Comparison of ENCODE assay signal across 22 cellular contexts in the genomic region with DNA sequence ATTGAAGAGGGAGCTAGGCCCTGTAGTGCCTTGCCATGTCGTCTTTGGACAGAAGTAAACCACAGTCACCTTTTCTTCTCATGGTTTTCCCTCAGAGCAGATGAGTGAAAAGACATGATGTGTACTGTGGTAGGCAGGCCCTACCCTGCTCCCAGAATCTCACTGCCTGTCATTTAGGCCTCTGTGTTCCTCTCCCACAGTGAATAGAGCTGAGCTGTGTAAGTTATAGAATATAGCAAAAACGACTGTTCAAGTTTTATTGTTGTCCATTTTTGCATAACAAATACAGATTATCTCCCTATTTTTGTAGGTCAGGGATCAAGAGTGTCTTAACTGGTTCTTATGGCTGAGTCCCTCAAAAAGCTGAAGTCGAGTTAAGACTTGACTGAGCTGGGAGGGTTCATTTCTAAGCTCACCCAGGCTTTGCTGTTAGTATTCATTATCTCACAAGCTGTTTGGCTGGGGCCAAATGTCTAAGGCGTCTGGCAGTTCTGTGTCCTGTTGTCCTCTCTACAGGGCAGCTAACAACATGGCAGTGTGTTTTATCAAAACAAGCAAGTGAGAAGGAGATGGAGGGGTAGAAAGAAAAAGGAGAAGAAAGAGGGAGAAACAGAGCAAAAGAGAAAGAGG.
"Had no signal": no experiment of that assay in that cellular context is flagged by ENCODE, and none has a peak within 500 bp of the region (broad histone marks: within the 10 kb centered on the region; RNA-seq: fewer than 3 reads in every experiment).

No MANE protein-coding gene starts in this region.

- H3K27me3 ChIP-seq: esophagus squamous epithelium, right lobe of liver, testis, tibial artery had no signal

- H3K27me3 Mint-ChIP-seq: naive B cell, progenitor cell of endocrine pancreas, type B pancreatic cell had no signal

- ATAC-seq: left ventricle myocardium superior, lower lobe of right lung, right lobe of liver had no signal

- H3K36me3 Mint-ChIP-seq: naive B cell, type B pancreatic cell had no signal

- H3K4me1 Mint-ChIP-seq: naive B cell, nephron had no signal

- H3K9me3 ChIP-seq: lower lobe of right lung, right lobe of liver, testis, tibial artery had no signal

- H3K4me3 ChIP-seq: coronary artery, esophagus squamous epithelium, lower lobe of right lung, right lobe of liver, testis, tibial artery had no signal

- H3K9ac ChIP-seq: parathyroid adenoma had no signal

- H3K27ac ChIP-seq: coronary artery, esophagus squamous epithelium, lower lobe of right lung, parathyroid adenoma, right lobe of liver, testis, tibial artery had no signal

- H2AFZ ChIP-seq: parathyroid adenoma had no signal

- H3K4me3 Mint-ChIP-seq: naive B cell, nephron, type B pancreatic cell had no signal

- H3K36me3 ChIP-seq: esophagus squamous epithelium, lower lobe of right lung, right lobe of liver, tibial artery had no signal

- H3K4me1 ChIP-seq: esophagus squamous epithelium, lower lobe of right lung, parathyroid adenoma, right lobe of liver, testis, tibial artery had no signal

- H3K79me2 ChIP-seq: parathyroid adenoma had no signal

- H3K27ac Mint-ChIP-seq: naive B cell, nephron, progenitor cell of endocrine pancreas, type B pancreatic cell had no signal

- DNase-seq: dermis blood vessel endothelial cell; effector memory CD4-positive, alpha-beta T cell; esophagus squamous epithelium; head of caudate nucleus; left ventricle myocardium superior; lower lobe of right lung; naive B cell; right lobe of liver; small intestine; stimulated activated CD4-positive, alpha-beta T cell treated with anti-CD3 and anti-CD28 coated beads, Interleukin-12 subunit alpha, Interleukin-12 subunit beta, amount 100 ng/mL, for 4 hours; stimulated activated CD4-positive, alpha-beta T cell treated with anti-CD3 and anti-CD28 coated beads, Interleukin-1b, Interleukin-23, amount 100 ng/mL, for 48 hours; stimulated activated CD4-positive, alpha-beta T cell treated with anti-CD3 and anti-CD28 coated beads, Interleukin-4, amount 100 ng/mL, for 1 hour; stimulated activated CD8-positive, alpha-beta memory T cell treated with anti-CD3 and anti-CD28 coated beads, Interleukin-4, amount 100 ng/mL, for 48 hours; stimulated activated naive CD4-positive, alpha-beta T cell; substantia nigra; testis; tibial artery had no signal

- H3K9me3 Mint-ChIP-seq: nephron had no signal
